Comparison of ENCODE assay signal across 9 cellular contexts in genomic region chr11:119319136-119319701, GRCh38. TPM values are rescaled to one million over a fixed set of nuclear protein-coding genes. Genes with fewer than 3 reads are reported as not detected.
DNase-seq lines count a peak whose midpoint lies in the region; ATAC-seq and TF ChIP-seq lines count a peak whose summit lies in the region.
"Had no signal": no experiment of that assay in that cellular context is flagged by ENCODE, and none has a peak within 500 bp of the region (broad histone marks: within the 10 kb centered on the region; RNA-seq: fewer than 3 reads in every experiment).

No MANE protein-coding gene starts in this region.

- no peak for TF ChIP-seq POLR2A in upper lobe of left lung (IDR thresholded peaks at IDR 0.05)

- H3K27ac Mint-ChIP-seq in activated naive CD8-positive, alpha-beta T cell treated with anti-CD3 and anti-CD28 coated beads, Interleukin-2, amount 10 ng/mL, durations not matched to agents 7 days and 5 days: peak overlapping the region; percentile 83
- H3K27ac Mint-ChIP-seq in activated naive CD8-positive, alpha-beta T cell treated with anti-CD3 and anti-CD28 coated beads, Interleukin-2, amount 50 U/mL, for 24 hours: no peak overlapping the region
- peak overlapping the region in 3 of 5 experiments; percentile 71 to 88 (median 84) for H3K27ac Mint-ChIP-seq in brain

- H3K36me3 Mint-ChIP-seq in activated naive CD8-positive, alpha-beta T cell treated with anti-CD3 and anti-CD28 coated beads, Interleukin-2, amount 10 ng/mL, durations not matched to agents 7 days and 5 days: no peaks in the 10 kb centered on the region
- no peaks in the 10 kb centered on the region for H3K36me3 Mint-ChIP-seq in activated naive CD8-positive, alpha-beta T cell treated with anti-CD3 and anti-CD28 coated beads, Interleukin-2, amount 50 U/mL, for 24 hours (ENCODE audit: low read depth)
- no peaks in the 10 kb centered on the region for H3K36me3 Mint-ChIP-seq in brain

- TF ChIP-seq CTCF in brain (conservative IDR thresholded peaks at IDR 0.05) (no peak), upper lobe of left lung (IDR thresholded peaks at IDR 0.05) (peak in 1 of 6 experiments; percentile 13)

- no peak for DNase-seq in activated naive CD8-positive, alpha-beta T cell treated with anti-CD3 and anti-CD28 coated beads, Interleukin-2, amount 10 ng/mL, durations not matched to agents 7 days and 5 days
- DNase-seq in activated naive CD8-positive, alpha-beta T cell treated with anti-CD3 and anti-CD28 coated beads, Interleukin-2, amount 50 U/mL, for 24 hours: no peak
- no peak for DNase-seq in upper lobe of left lung
- no peak for DNase-seq in left colon
- no peak for DNase-seq in KG1 (lab: John Stamatoyannopoulos, UW)
- no peak for DNase-seq in NK-92 treated with Interleukin-12 subunit alpha and Interleukin-12 subunit beta, amount 100 ng/mL, for 24 hours (lab: John Stamatoyannopoulos, UW)
- DNase-seq: NCI-H510A had no signal

- H3K9me3 ChIP-seq in mucosa of rectum (ENCODE audit: control insufficient read depth in 2 of 2, low read length in 2 of 2): no peaks in the 10 kb centered on the region
- no peaks in the 10 kb centered on the region for H3K9me3 ChIP-seq in upper lobe of left lung

- H3K4me3 Mint-ChIP-seq in activated naive CD8-positive, alpha-beta T cell treated with anti-CD3 and anti-CD28 coated beads, Interleukin-2, amount 10 ng/mL, durations not matched to agents 7 days and 5 days: peak overlapping the region; percentile 72
- no peak overlapping the region for H3K4me3 Mint-ChIP-seq in activated naive CD8-positive, alpha-beta T cell treated with anti-CD3 and anti-CD28 coated beads, Interleukin-2, amount 50 U/mL, for 24 hours
- H3K4me3 Mint-ChIP-seq in brain: peak overlapping the region in 3 of 5 experiments; percentile 11 to 43 (median 36)

- H3K36me3 ChIP-seq in mucosa of rectum (ENCODE audit: control insufficient read depth in 2 of 2, insufficient read depth in 2 of 2, low read length in 2 of 2) (no peaks in the 10 kb centered on the region), upper lobe of left lung (peaks cover 0 to 6% (median 0%) of the 10 kb centered on the region in 4 donors)

- peaks cover 22% of the 10 kb centered on the region for H3K4me1 Mint-ChIP-seq in activated naive CD8-positive, alpha-beta T cell treated with anti-CD3 and anti-CD28 coated beads, Interleukin-2, amount 10 ng/mL, durations not matched to agents 7 days and 5 days
- H3K4me1 Mint-ChIP-seq in activated naive CD8-positive, alpha-beta T cell treated with anti-CD3 and anti-CD28 coated beads, Interleukin-2, amount 50 U/mL, for 24 hours: peaks cover 25% of the 10 kb centered on the region
- H3K4me1 Mint-ChIP-seq in brain: peaks cover 58% of the 10 kb centered on the region

- H3K27me3 Mint-ChIP-seq in activated naive CD8-positive, alpha-beta T cell treated with anti-CD3 and anti-CD28 coated beads, Interleukin-2, amount 10 ng/mL, durations not matched to agents 7 days and 5 days: peaks cover 21% of the 10 kb centered on the region
- peaks cover 21% of the 10 kb centered on the region for H3K27me3 Mint-ChIP-seq in activated naive CD8-positive, alpha-beta T cell treated with anti-CD3 and anti-CD28 coated beads, Interleukin-2, amount 50 U/mL, for 24 hours
- H3K27me3 Mint-ChIP-seq in brain: peaks cover 8% of the 10 kb centered on the region

- no peak for ATAC-seq in activated naive CD8-positive, alpha-beta T cell treated with anti-CD3 and anti-CD28 coated beads, Interleukin-2, amount 10 ng/mL, durations not matched to agents 7 days and 5 days (ENCODE audit: low read depth)
- no peak for ATAC-seq in activated naive CD8-positive, alpha-beta T cell treated with anti-CD3 and anti-CD28 coated beads, Interleukin-2, amount 50 U/mL, for 24 hours
- no peak for ATAC-seq in upper lobe of left lung (ENCODE audit: low FRiP score in 2 of 2)
- no peak for ATAC-seq in left colon

- H3K4me1 ChIP-seq in mucosa of rectum (ENCODE audit: control insufficient read depth in 2 of 2, insufficient read depth in 2 of 2, low read length in 2 of 2) (peaks cover 19 to 44% of the 10 kb centered on the region in 2 donors), upper lobe of left lung (peaks cover 55 to 79% (median 64%) of the 10 kb centered on the region in 4 donors)

- intact Hi-C loops in left colon (cut with DNase I, micrococcal nuclease): no loop called here

- POLR2A ChIA-PET in activated naive CD8-positive, alpha-beta T cell treated with anti-CD3 and anti-CD28 coated beads, Interleukin-2, amount 10 ng/mL, durations not matched to agents 7 days and 5 days (lab: Charles Lee): interaction anchor here (0.5 to 4.8 kb wide), 5 partner anchors 13 to 251 kb away, joined by 3 to 23 read pairs (median 3); partner anchors contain the start of genes CBL, HINFP and VPS11

- no peak overlapping the region for H3K4me3 ChIP-seq in mucosa of rectum (ENCODE audit: low read length in 2 of 2)
- peak overlapping the region in 1 of 4 donors; percentile 11 for H3K4me3 ChIP-seq in upper lobe of left lung

- TF ChIP-seq EP300 in upper lobe of left lung (IDR thresholded peaks at IDR 0.05): no peak

- H3K27me3 ChIP-seq in mucosa of rectum (ENCODE audit: control insufficient read depth in 2 of 2, insufficient read depth in 2 of 2, low read length in 2 of 2): peaks cover 18 to 46% of the 10 kb centered on the region in 2 donors
- peaks cover 0 to 36% (median 15%) of the 10 kb centered on the region in 4 donors for H3K27me3 ChIP-seq in upper lobe of left lung

- no peaks in the 10 kb centered on the region for H3K9me3 Mint-ChIP-seq in activated naive CD8-positive, alpha-beta T cell treated with anti-CD3 and anti-CD28 coated beads, Interleukin-2, amount 10 ng/mL, durations not matched to agents 7 days and 5 days
- H3K9me3 Mint-ChIP-seq in activated naive CD8-positive, alpha-beta T cell treated with anti-CD3 and anti-CD28 coated beads, Interleukin-2, amount 50 U/mL, for 24 hours: no peaks in the 10 kb centered on the region
- H3K9me3 Mint-ChIP-seq in brain: peaks cover 0 to 2% (median 0%) of the 10 kb centered on the region in 5 experiments

- H3K27ac ChIP-seq in mucosa of rectum (ENCODE audit: low read depth in 2 of 2, low read length in 2 of 2): peak overlapping the region; percentile 67 to 83
- peak overlapping the region; percentile 88 to 96 (median 92) for H3K27ac ChIP-seq in upper lobe of left lung

- peak overlapping the region in 1 of 2 donors; percentile 38 for H3K9ac ChIP-seq in mucosa of rectum (ENCODE audit: low read depth in 1 of 2, low read length in 2 of 2)

- 76 to 85% methylated on average over 7 to 8 of the region's 8 CpGs for WGBS in upper lobe of left lung, 2 donors

RNA-seq across cellular contexts. Expression of gene MCAM, which starts 2.3 kb away (rescaled TPM):
- total RNA-seq in activated naive CD8-positive, alpha-beta T cell treated with anti-CD3 and anti-CD28 coated beads, Interleukin-2, amount 10 ng/mL, durations not matched to agents 7 days and 5 days: 1 to 10 TPM; 2.4 to 2.9 TPM
- polyA plus RNA-seq in brain (ENCODE audit: insufficient read depth, low read depth, low replicate concordance): 58.3 TPM
- 100 to 1,000 TPM in 3 of 6 donors, 10 to 100 TPM in 3; 39.8 to 222 (median 76.5) TPM for total RNA-seq in upper lobe of left lung
- total RNA-seq in left colon: 10 to 100 TPM; 12.1 to 27.1 TPM

RNA-seq across cellular contexts. Expression of gene RNF26, which starts 15.1 kb away (rescaled TPM):
- 10 to 100 TPM; 32.2 to 32.9 TPM for total RNA-seq in activated naive CD8-positive, alpha-beta T cell treated with anti-CD3 and anti-CD28 coated beads, Interleukin-2, amount 10 ng/mL, durations not matched to agents 7 days and 5 days
- 52.0 TPM for polyA plus RNA-seq in brain (ENCODE audit: insufficient read depth, low read depth, low replicate concordance)
- 10 to 100 TPM in 5 of 6 donors, 1 to 10 TPM in 1; 5.2 to 25.5 (median 14.8) TPM for total RNA-seq in upper lobe of left lung
- 10 to 100 TPM; 19.9 to 24.0 TPM for total RNA-seq in left colon

RNA-seq across cellular contexts. Expression of gene C1QTNF5, which starts 21.5 kb away (rescaled TPM):
- not detected for total RNA-seq in activated naive CD8-positive, alpha-beta T cell treated with anti-CD3 and anti-CD28 coated beads, Interleukin-2, amount 10 ng/mL, durations not matched to agents 7 days and 5 days
- polyA plus RNA-seq in brain (ENCODE audit: insufficient read depth, low read depth, low replicate concordance): 13.2 TPM
- total RNA-seq in upper lobe of left lung: 10 to 100 TPM; 10.5 to 57.2 (median 26.4) TPM
- 1 to 10 TPM; 6.9 to 9.3 TPM for total RNA-seq in left colon

RNA-seq across cellular contexts. Expression of gene MFRP, which starts 27.3 kb away (rescaled TPM):
- not detected for total RNA-seq in activated naive CD8-positive, alpha-beta T cell treated with anti-CD3 and anti-CD28 coated beads, Interleukin-2, amount 10 ng/mL, durations not matched to agents 7 days and 5 days
- polyA plus RNA-seq in brain (ENCODE audit: insufficient read depth, low read depth, low replicate concordance): not detected
- total RNA-seq in upper lobe of left lung (not detected), left colon (not detected)

Comparison
In these comparisons a context has a peak if more than half of its experiments do, and no peak if none do; other contexts are left out.
1. RNA of gene C1QTNF5, which starts 21.5 kb away (total RNA-seq): 10.5 to 57.2 TPM in upper lobe of left lung and 6.9 to 9.3 TPM in left colon; not detected in activated naive CD8-positive, alpha-beta T cell treated with anti-CD3 and anti-CD28 coated beads, Interleukin-2, amount 10 ng/mL, durations not matched to agents 7 days and 5 days; every median in the first group is over 4 times any median in the second.